8 cellular contexts compared by ENCODE assay signal in genomic region chr13:67224148-67224846, GRCh38. TPM values are rescaled to one million over a fixed set of nuclear protein-coding genes. Genes with fewer than 3 reads are reported as not detected.
A peak's percentile ranks its signal among the peaks of the same experiment; 100 is the strongest.
DNase-seq lines count a peak whose midpoint lies in the region; ATAC-seq and TF ChIP-seq lines count a peak whose summit lies in the region.

No MANE protein-coding gene starts in this region.

- CTCF ChIA-PET in activated CD4-positive, alpha-beta memory T cell treated with anti-CD3 and anti-CD28 coated beads for 36 hours (lab: Charles Lee) = interaction anchor here (0.6 kb wide), 1 partner anchor 10 kb away, joined by 3 read pairs; no protein-coding TSS in a partner anchor

- peak overlapping the region in 3 of 5 donors; percentile 5 to 70 (median 48) for H3K9ac ChIP-seq in subcutaneous abdominal adipose tissue (ENCODE audit: low read length in 5 of 5)

- no peaks in the 10 kb centered on the region for H3K36me3 Mint-ChIP-seq in activated CD4-positive, alpha-beta memory T cell treated with anti-CD3 and anti-CD28 coated beads for 36 hours

- no peaks in the 10 kb centered on the region for H3K9me3 ChIP-seq in subcutaneous abdominal adipose tissue (ENCODE audit: control insufficient read depth in 5 of 5, low read length in 5 of 5)

- H3K27me3 Mint-ChIP-seq in activated CD4-positive, alpha-beta memory T cell treated with anti-CD3 and anti-CD28 coated beads for 36 hours = peaks cover 11% of the 10 kb centered on the region

- intact Hi-C loops in activated CD4-positive, alpha-beta memory T cell treated with anti-CD3 and anti-CD28 coated beads for 36 hours (cut with micrococcal nuclease) = no loop called here

- H3K36me3 ChIP-seq in subcutaneous abdominal adipose tissue (ENCODE audit: control insufficient read depth in 5 of 5, insufficient read depth in 5 of 5, low read length in 5 of 5) = no peaks in the 10 kb centered on the region

- POLR2A ChIA-PET in activated CD4-positive, alpha-beta memory T cell treated with anti-CD3 and anti-CD28 coated beads for 36 hours (lab: Charles Lee) = no interaction called here

- H3K27ac ChIP-seq in subcutaneous abdominal adipose tissue (ENCODE audit: low read depth, low read length) = peak overlapping the region; percentile 42

- H3K27ac Mint-ChIP-seq in activated CD4-positive, alpha-beta memory T cell treated with anti-CD3 and anti-CD28 coated beads for 36 hours = no peak overlapping the region

- no peak overlapping the region for H3K4me3 Mint-ChIP-seq in activated CD4-positive, alpha-beta memory T cell treated with anti-CD3 and anti-CD28 coated beads for 36 hours

- peak; percentile 65 for ATAC-seq in GM18861 (IDR thresholded peaks at IDR 0.05; ENCODE audit: unreplicated experiment)
- ATAC-seq in HG03378 (IDR thresholded peaks at IDR 0.05; ENCODE audit: unreplicated experiment) = peak; percentile 75

- peak; percentile 77 for TF ChIP-seq CTCF in epithelial cell of proximal tubule (conservative IDR thresholded peaks at IDR 0.05; ENCODE audit: low read depth, low read length)

- peaks cover 5% of the 10 kb centered on the region for H3K4me1 Mint-ChIP-seq in activated CD4-positive, alpha-beta memory T cell treated with anti-CD3 and anti-CD28 coated beads for 36 hours (ENCODE audit: low read depth)

- DNase-seq in AG08396 (ENCODE audit: low spot score) (peak; percentile 53), NCI-H524 (lab: John Stamatoyannopoulos, UW) (peak; percentile 49 to 85), epithelial cell of proximal tubule (ENCODE audit: low read depth) (no peak), mucosa of gallbladder (ENCODE audit: low spot score) (peak; percentile 70)
- DNase-seq in activated CD4-positive, alpha-beta memory T cell treated with anti-CD3 and anti-CD28 coated beads for 36 hours = peak; percentile 64

- no peak overlapping the region for H3K4me3 ChIP-seq in epithelial cell of proximal tubule (ENCODE audit: low read depth, low read length)
- peak overlapping the region; percentile 45 to 65 (median 61) for H3K4me3 ChIP-seq in subcutaneous abdominal adipose tissue (ENCODE audit: low read depth in 1 of 5, low read length in 5 of 5)

- no peaks in the 10 kb centered on the region for H3K9me3 Mint-ChIP-seq in activated CD4-positive, alpha-beta memory T cell treated with anti-CD3 and anti-CD28 coated beads for 36 hours

- no peaks in the 10 kb centered on the region for H3K27me3 ChIP-seq in subcutaneous abdominal adipose tissue (ENCODE audit: control insufficient read depth in 5 of 5, insufficient read depth in 4 of 5, low read length in 5 of 5)

- H3K4me1 ChIP-seq in subcutaneous abdominal adipose tissue (ENCODE audit: control insufficient read depth in 5 of 5, insufficient read depth in 5 of 5, low read length in 5 of 5) = peaks cover 2 to 65% (median 41%) of the 10 kb centered on the region in 5 donors

RNA-seq across cellular contexts. Expression of gene PCDH9, which starts 5.8 kb away (rescaled TPM):
- under 1 TPM; under 0.01 to 0.02 TPM for total RNA-seq in activated CD4-positive, alpha-beta memory T cell treated with anti-CD3 and anti-CD28 coated beads for 36 hours
- total RNA-seq in epithelial cell of proximal tubule = 0.40 and 0.51 TPM in 2 replicates
- total RNA-seq in mucosa of gallbladder = 9.0 TPM
